In genomic region chr12:38138225-38139221, GRCh38 we compare ENCODE assay signal across 8 cellular contexts.
DNase-seq lines count a peak whose midpoint lies in the region; ATAC-seq and TF ChIP-seq lines count a peak whose summit lies in the region.

No MANE protein-coding gene starts in this region.

- peak overlapping the region; percentile 78 for H3K4me3 ChIP-seq in endocrine pancreas (ENCODE audit: control insufficient read depth, insufficient read depth, low read length)

- H3K9ac ChIP-seq in endocrine pancreas (ENCODE audit: control insufficient read depth, insufficient read depth, low read length): peak overlapping the region; percentile 86

- no peaks in the 10 kb centered on the region for H3K4me1 ChIP-seq in endocrine pancreas (ENCODE audit: control insufficient read depth, insufficient read depth, low read length)

- no peaks in the 10 kb centered on the region for H3K9me3 ChIP-seq in endocrine pancreas (ENCODE audit: control insufficient read depth, low read length)

- POLR2A ChIA-PET in activated CD8-positive, alpha-beta T cell treated with anti-CD3 and anti-CD28 coated beads, Interleukin-2, amount 10 ng/mL, durations not matched to agents 7 days and 5 days (lab: Charles Lee): no interaction called here

- peak; percentile 67 for ATAC-seq in HG03064 (IDR thresholded peaks at IDR 0.05; ENCODE audit: low read depth, unreplicated experiment)
- peak; percentile 64 for ATAC-seq in activated CD8-positive, alpha-beta T cell treated with anti-CD3 and anti-CD28 coated beads, Interleukin-2, amount 10 ng/mL, durations not matched to agents 7 days and 5 days

- no peaks in the 10 kb centered on the region for H3K9me3 Mint-ChIP-seq in activated CD8-positive, alpha-beta T cell treated with anti-CD3 and anti-CD28 coated beads, Interleukin-2, amount 10 ng/mL, durations not matched to agents 7 days and 5 days (ENCODE audit: insufficient read depth)
- H3K9me3 Mint-ChIP-seq in mesothelial cell of epicardium: peaks cover 30% of the 10 kb centered on the region

- H3K4me3 Mint-ChIP-seq in activated CD8-positive, alpha-beta T cell treated with anti-CD3 and anti-CD28 coated beads, Interleukin-2, amount 10 ng/mL, durations not matched to agents 7 days and 5 days: peak overlapping the region; percentile 65
- H3K4me3 Mint-ChIP-seq in mesothelial cell of epicardium: peak overlapping the region; percentile 24

- H3K27me3 ChIP-seq in endocrine pancreas (ENCODE audit: control insufficient read depth, insufficient read depth, low read length): no peaks in the 10 kb centered on the region

- no peaks in the 10 kb centered on the region for H3K36me3 Mint-ChIP-seq in activated CD8-positive, alpha-beta T cell treated with anti-CD3 and anti-CD28 coated beads, Interleukin-2, amount 10 ng/mL, durations not matched to agents 7 days and 5 days (ENCODE audit: low read depth)
- no peaks in the 10 kb centered on the region for H3K36me3 Mint-ChIP-seq in mesothelial cell of epicardium

- H3K4me1 Mint-ChIP-seq in activated CD8-positive, alpha-beta T cell treated with anti-CD3 and anti-CD28 coated beads, Interleukin-2, amount 10 ng/mL, durations not matched to agents 7 days and 5 days (ENCODE audit: low read depth): peaks cover 10% of the 10 kb centered on the region
- no peaks in the 10 kb centered on the region for H3K4me1 Mint-ChIP-seq in mesothelial cell of epicardium

- DNase-seq in A172 (ENCODE audit: low spot score) (peak; percentile 79), NCI-H526 (lab: John Stamatoyannopoulos, UW) (peak; percentile 28 to 72), mesothelial cell of epicardium (ENCODE audit: low spot score in 2 of 2, unreplicated experiment in 2 of 2) (peak in 1 of 2 experiments; percentile 55)
- peak; percentile 69 for DNase-seq in activated CD8-positive, alpha-beta T cell treated with anti-CD3 and anti-CD28 coated beads, Interleukin-2, amount 10 ng/mL, durations not matched to agents 7 days and 5 days
- peak; percentile 21 to 26 for DNase-seq in stimulated activated CD8-positive, alpha-beta memory T cell treated with anti-CD3 and anti-CD28 coated beads, Interleukin-2, amount 100 ng/mL, for 1 hour (ENCODE audit: low read depth in 2 of 2)

- CTCF ChIA-PET in activated CD8-positive, alpha-beta T cell treated with anti-CD3 and anti-CD28 coated beads, Interleukin-2, amount 10 ng/mL, durations not matched to agents 7 days and 5 days (lab: Charles Lee): interaction anchor here (0.6 kb wide), 1 partner anchor 178 kb away, joined by 4 read pairs; the partner anchor contains the start of gene ALG10B

- no peaks in the 10 kb centered on the region for H3K36me3 ChIP-seq in endocrine pancreas (ENCODE audit: control insufficient read depth, insufficient read depth, low read length)

- H3K27me3 Mint-ChIP-seq in activated CD8-positive, alpha-beta T cell treated with anti-CD3 and anti-CD28 coated beads, Interleukin-2, amount 10 ng/mL, durations not matched to agents 7 days and 5 days (ENCODE audit: low read depth): no peaks in the 10 kb centered on the region
- no peaks in the 10 kb centered on the region for H3K27me3 Mint-ChIP-seq in mesothelial cell of epicardium (ENCODE audit: low read depth)

- peak; percentile 84 for TF ChIP-seq CTCF in GM12874 (IDR thresholded peaks at IDR 0.05; ENCODE audit: insufficient read depth, low read depth, low read length)
- TF ChIP-seq CTCF in mesothelial cell of epicardium (IDR thresholded peaks at IDR 0.05; ENCODE audit: unreplicated experiment): peak; percentile 94

- no peak overlapping the region for H3K27ac Mint-ChIP-seq in activated CD8-positive, alpha-beta T cell treated with anti-CD3 and anti-CD28 coated beads, Interleukin-2, amount 10 ng/mL, durations not matched to agents 7 days and 5 days
- H3K27ac Mint-ChIP-seq in mesothelial cell of epicardium: no peak overlapping the region
